In genomic region chr10:88233870-88234269, GRCh38 we compare ENCODE assay signal across 13 cellular contexts.
"Had no signal": no experiment of that assay in that cellular context is flagged by ENCODE, and none has a peak within 500 bp of the region (broad histone marks: within the 10 kb centered on the region; RNA-seq: fewer than 3 reads in every experiment).

No MANE protein-coding gene starts in this region.

- ATAC-seq: activated CD8-positive, alpha-beta T cell treated with anti-CD3 and anti-CD28 coated beads, Interleukin-2, amount 10 ng/mL, durations not matched to agents 7 days and 5 days; gastroesophageal sphincter; SK-N-SH treated with all-trans-retinoic acid at 6 μM for 48 hours had no signal

- H3K36me3 ChIP-seq: gastroesophageal sphincter, pancreas had no signal

- H3K27ac ChIP-seq: epithelial cell of prostate, pancreas had no signal

- H3K9me3 ChIP-seq: gastroesophageal sphincter, pancreas had no signal

- DNase-seq: activated CD4-positive, alpha-beta T cell treated with anti-CD3 and anti-CD28 coated beads for 48 hours; activated CD8-positive, alpha-beta memory T cell treated with anti-CD3 and anti-CD28 coated beads, Interleukin-2, amount 50 U/mL, for 48 hours; activated CD8-positive, alpha-beta T cell treated with anti-CD3 and anti-CD28 coated beads, Interleukin-2, amount 10 ng/mL, durations not matched to agents 7 days and 5 days; activated naive CD4-positive, alpha-beta T cell treated with Interleukin-2 at 50 U/mL for 16 hours; effector CD4-positive, alpha-beta T cell; hippocampal formation; nephron progenitor cell; pancreas; trophoblast cell had no signal

- H3K27me3 ChIP-seq: gastroesophageal sphincter, pancreas had no signal

- H3K4me3 ChIP-seq: coronary artery, gastroesophageal sphincter, pancreas had no signal
